32 cellular contexts compared by ENCODE assay signal in genomic region chr7:147756290-147756689, GRCh38.
DNase-seq lines count a peak whose midpoint lies in the region; ATAC-seq and TF ChIP-seq lines count a peak whose summit lies in the region.
"Had no signal": no experiment of that assay in that cellular context is flagged by ENCODE, and none has a peak within 500 bp of the region (broad histone marks: within the 10 kb centered on the region; RNA-seq: fewer than 3 reads in every experiment).

No MANE protein-coding gene starts in this region.

- DNase-seq in NCI-H510A treated with DMSO at 0.1 percent for 48 hours (lab: John Stamatoyannopoulos, UW) = peak; percentile 4
- no peak for DNase-seq in NCI-H510A (lab: John Stamatoyannopoulos, UW)
- DNase-seq in DMS53 treated with DMSO at 0.1 percent for 48 hours (lab: John Stamatoyannopoulos, UW; ENCODE audit: unreplicated experiment) = peak; percentile 14
- DNase-seq in NCI-H82 (lab: John Stamatoyannopoulos, UW) = peak; percentile 97
- peak; percentile 52 for DNase-seq in pons (ENCODE audit: low spot score)
- DNase-seq in brain microvascular endothelial cell = no peak
- no peak for DNase-seq in Right ventricle myocardium inferior (ENCODE audit: missing footprints)
- DNase-seq in NCI-H187 (lab: John Stamatoyannopoulos, UW) = no peak
- DNase-seq: activated CD4-positive, CD25-positive, alpha-beta regulatory T cell treated with anti-CD3 and anti-CD28 coated beads, Interleukin-2, amount 50 U/mL, for 72 hours; activated CD8-positive, alpha-beta T cell treated with anti-CD3 and anti-CD28 coated beads, Interleukin-2, amount 10 ng/mL, durations not matched to agents 7 days and 5 days; activated effector memory CD4-positive, alpha-beta T cell treated with Interleukin-2 at 50 U/mL for 16 hours; activated naive CD8-positive, alpha-beta T cell treated with anti-CD3 and anti-CD28 coated beads for 36 hours; activated T-cell treated with anti-CD3 and anti-CD28 coated beads for 4 hours; C1 segment of cervical spinal cord; Calu3; cortex of kidney; effector memory CD8-positive, alpha-beta T cell; erythroblast; naive B cell; NCI-H2029; NCI-H526; PC-9; psoas muscle; sigmoid colon; stimulated activated CD4-positive, alpha-beta T cell treated with anti-CD3 and anti-CD28 coated beads, Interleukin-4, amount 100 ng/mL, for 4 hours; T-helper 1 cell; upper lobe of right lung had no signal

- intact Hi-C loops in Right ventricle myocardium inferior (cut with DNase I) = no loop called here

- TF ChIP-seq CTCF in brain microvascular endothelial cell (IDR thresholded peaks at IDR 0.05; ENCODE audit: low read depth, low read length, missing control alignments) = no peak

- no peak overlapping the region for H3K27ac ChIP-seq in brain microvascular endothelial cell
- H3K27ac ChIP-seq: ascending aorta, HL-60, PC-9, psoas muscle, sigmoid colon, SJSA1, suprapubic skin, upper lobe of right lung had no signal

- H3K4me3 ChIP-seq in brain microvascular endothelial cell (ENCODE audit: low read depth, low read length) = no peak overlapping the region
- H3K4me3 ChIP-seq: ascending aorta, PC-9, psoas muscle, sigmoid colon, SJSA1, suprapubic skin, upper lobe of right lung had no signal

- no peak for ATAC-seq in Right ventricle myocardium inferior
- ATAC-seq: activated CD8-positive, alpha-beta T cell treated with anti-CD3 and anti-CD28 coated beads, Interleukin-2, amount 10 ng/mL, durations not matched to agents 7 days and 5 days; effector memory CD8-positive, alpha-beta T cell; psoas muscle; stimulated activated memory B cell treated with anti-CD40 and anti-IgM and Interleukin-4, amounts not matched to agents 10 μg/mL and 1 μg/mL and 100 μg/mL, for 72 hours; upper lobe of right lung had no signal

- H3K36me3 ChIP-seq in brain microvascular endothelial cell (replicated peaks) = no peaks in the 10 kb centered on the region
- H3K36me3 ChIP-seq: ascending aorta, sigmoid colon, SJSA1, suprapubic skin, upper lobe of right lung had no signal

- in situ Hi-C loops in brain microvascular endothelial cell (cut with HindIII; ENCODE audit: low pct_ligation_motif_present, low sequenced_read_pairs) = no loop called here

- H3K27me3 ChIP-seq in brain microvascular endothelial cell (replicated peaks) = no peaks in the 10 kb centered on the region
- H3K27me3 ChIP-seq: ascending aorta, sigmoid colon, suprapubic skin, upper lobe of right lung had no signal

Comparison
In these comparisons a context has a peak if more than half of its experiments do, and no peak if none do; other contexts are left out.
1. DNase-seq: peak in NCI-H510A treated with DMSO at 0.1 percent for 48 hours (single experiment), DMS53 treated with DMSO at 0.1 percent for 48 hours (single experiment), NCI-H82 (single experiment) and pons (single experiment); none in NCI-H510A (single experiment), brain microvascular endothelial cell (single experiment), Right ventricle myocardium inferior (single experiment) and NCI-H187 (0 of 2).